ENCODE assay signal across 21 cellular contexts in the genomic region with DNA sequence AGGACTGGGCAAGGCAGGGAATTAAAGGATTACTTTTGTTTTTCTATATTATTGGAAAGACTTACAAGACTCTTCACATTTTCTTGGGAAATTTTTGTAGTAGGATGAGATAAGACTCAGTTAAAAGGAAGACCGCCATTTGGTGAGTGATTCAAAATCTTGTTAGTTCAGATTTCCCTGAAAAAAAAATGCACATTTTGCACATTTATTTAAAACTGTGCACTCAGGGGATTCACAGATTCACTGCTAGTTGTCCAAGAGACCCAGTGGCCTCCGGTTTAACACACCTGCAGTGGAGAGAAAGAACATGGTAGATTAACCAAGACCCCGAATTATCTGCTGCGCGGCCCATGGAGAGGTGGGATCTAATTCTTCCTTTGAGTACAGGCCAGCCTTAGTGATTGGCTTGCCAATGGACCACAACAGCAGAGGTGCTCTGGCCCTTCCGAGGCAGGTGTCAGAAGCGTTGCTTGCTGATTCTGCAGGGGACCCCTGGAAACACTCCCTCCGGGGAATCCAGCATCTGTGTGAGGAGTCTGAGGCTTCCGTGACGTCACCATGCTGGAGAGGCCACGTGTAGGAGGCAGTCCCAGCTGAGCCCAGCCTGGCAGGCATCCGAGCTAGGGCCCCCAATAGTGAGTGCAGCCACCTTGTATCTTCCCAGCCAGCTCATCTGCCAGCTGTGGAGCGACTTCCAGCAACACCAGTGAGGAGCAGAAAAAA.
DNase-seq lines count a peak whose midpoint lies in the region; ATAC-seq, FAIRE-seq and TF ChIP-seq lines count a peak whose summit lies in the region.
"Had no signal": no experiment of that assay in that cellular context is flagged by ENCODE, and none has a peak within 500 bp of the region (broad histone marks: within the 10 kb centered on the region; RNA-seq: fewer than 3 reads in every experiment).

No MANE protein-coding gene starts in this region.

- no peak overlapping the region for H3K4me2 ChIP-seq in A549
- H3K4me2 ChIP-seq in GM23338 = no peak overlapping the region
- H3K4me2 ChIP-seq in HepG2 (ENCODE audit: low read depth, low read length) = no peak overlapping the region

- H2AFZ ChIP-seq in GM23338 (peak overlapping the region; percentile 81), HepG2 (ENCODE audit: low read length) (no peak overlapping the region)

- FAIRE-seq in A549 (lab: Jason Lieb, UNC) (no peak), HepG2 (lab: Jason Lieb, UNC) (no peak)

- TF ChIP-seq POLR2A in A549 (IDR thresholded peaks at IDR 0.05; ENCODE audit: low read length) (no peak), HepG2 (IDR thresholded peaks at IDR 0.05; ENCODE audit: insufficient read depth in 1 of 2, low read depth in 2 of 2, low read length in 2 of 2) (no peak)

- H3K4me3 Mint-ChIP-seq in GM23338 = no peak overlapping the region
- H3K4me3 Mint-ChIP-seq: B cell; CD4-positive, alpha-beta T cell; T-helper 1 cell treated with Interleukin-12 subunit alpha and Interleukin-12 subunit beta and Interleukin-4 antibody, amounts not matched to agents 30 μg/mL and 1 μg/mL, for 36 hours had no signal

- H3K27ac ChIP-seq in A549 (no peak overlapping the region), GM23338 (ENCODE audit: low read depth) (no peak overlapping the region), HepG2 (ENCODE audit: extremely low read length, insufficient read depth, low read length) (no peak overlapping the region)

- TF ChIP-seq CTCF in A549 (IDR thresholded peaks at IDR 0.05) = no peak
- TF ChIP-seq CTCF in GM23338 (conservative IDR thresholded peaks at IDR 0.05; ENCODE audit: low read depth in 2 of 2) = no peak
- no peak for TF ChIP-seq CTCF in HepG2 (CRISPR knock-in tag; IDR thresholded peaks at IDR 0.05)

- 73% methylated on average over 11 of the region's 13 CpGs for WGBS in A549 (ENCODE audit: missing lambda C conversion rate)
- WGBS in HepG2 (ENCODE audit: low lambda C conversion rate) = 42% methylated on average over 12 of the region's 13 CpGs

- peaks cover 5% of the 10 kb centered on the region; the same call in 1 of the 3 replicates for H3K4me1 ChIP-seq in A549
- H3K4me1 ChIP-seq in GM23338 (ENCODE audit: insufficient read depth) = no peaks in the 10 kb centered on the region
- H3K4me1 ChIP-seq in HepG2 (ENCODE audit: insufficient read depth, low read length) = no peaks in the 10 kb centered on the region

- ATAC-seq in A549 (peak in 1 of 2 experiments; percentile 39; a peak in 1 of 6 replicates), GM23338 (peak; percentile 33; the same call in 2 of the 3 replicates), HepG2 (no peak), GM19324 (IDR thresholded peaks at IDR 0.05; ENCODE audit: low FRiP score, unreplicated experiment) (no peak), GM21576 (IDR thresholded peaks at IDR 0.05; ENCODE audit: unreplicated experiment) (no peak)
- ATAC-seq: Right ventricle myocardium inferior had no signal

- H3K36me3 ChIP-seq in GM23338 (ENCODE audit: insufficient read depth) (no peaks in the 10 kb centered on the region), HepG2 (replicated peaks in 1 of 2; ENCODE audit: control insufficient read depth in 1 of 2, insufficient read depth in 2 of 2, low read length in 2 of 2) (no peaks in the 10 kb centered on the region)

- no peak overlapping the region for H3K4me3 ChIP-seq in A549
- H3K4me3 ChIP-seq in GM23338 = no peak overlapping the region
- H3K4me3 ChIP-seq in HepG2 (replicated peaks in 1 of 3; ENCODE audit: insufficient read depth in 1 of 3, low read depth in 2 of 3, low read length in 3 of 3) = no peak overlapping the region

- H3K9me3 Mint-ChIP-seq in GM23338 = no peaks in the 10 kb centered on the region
- H3K9me3 Mint-ChIP-seq: CD4-positive, alpha-beta T cell; T-helper 1 cell treated with Interleukin-12 subunit alpha and Interleukin-12 subunit beta and Interleukin-4 antibody, amounts not matched to agents 30 μg/mL and 1 μg/mL, for 36 hours had no signal

- H3K36me3 Mint-ChIP-seq in GM23338 (ENCODE audit: low read depth) = no peaks in the 10 kb centered on the region

- BruUV-seq in HepG2 (replicated peaks; lab: Mats Ljungman, UMichigan) = no TSS peak

- TF ChIP-seq EP300 in A549 (IDR thresholded peaks at IDR 0.05) (no peak), HepG2 (IDR thresholded peaks at IDR 0.05; ENCODE audit: low read depth in 2 of 2, low read length in 2 of 2) (no peak), HepG2 (CRISPR knock-in tag; IDR thresholded peaks at IDR 0.05; ENCODE audit: borderline replicate concordance) (no peak)

- no peaks in the 10 kb centered on the region for H3K9me2 ChIP-seq in GM23338 (ENCODE audit: insufficient read depth)

- H3K27me3 Mint-ChIP-seq in GM23338 (ENCODE audit: insufficient read depth, low read depth, poor library complexity) = peaks cover 1% of the 10 kb centered on the region
- H3K27me3 Mint-ChIP-seq: B cell had no signal

- no peaks in the 10 kb centered on the region for H3K79me2 ChIP-seq in GM23338 (replicated peaks; ENCODE audit: insufficient read depth)
- H3K79me2 ChIP-seq in HepG2 (ENCODE audit: insufficient read depth, low read length) = no peaks in the 10 kb centered on the region

- POLR2A ChIA-PET in A549 (lab: Yijun Ruan, JAX) (no interaction called here), HepG2 (lab: Yijun Ruan, JAX) (no interaction called here)

- H3K27ac Mint-ChIP-seq in GM23338 = no peak overlapping the region
- H3K27ac Mint-ChIP-seq: B cell; CD4-positive, alpha-beta T cell; T-helper 1 cell treated with Interleukin-12 subunit alpha and Interleukin-12 subunit beta and Interleukin-4 antibody, amounts not matched to agents 30 μg/mL and 1 μg/mL, for 36 hours had no signal

- H4K20me1 ChIP-seq in GM23338 (replicated peaks; ENCODE audit: insufficient read depth) (no peaks in the 10 kb centered on the region), HepG2 (ENCODE audit: insufficient read depth, low read length) (no peaks in the 10 kb centered on the region)

- H3K9me3 ChIP-seq in A549 (no peaks in the 10 kb centered on the region), HepG2 (ENCODE audit: low read length) (no peaks in the 10 kb centered on the region)

- TF ChIP-seq RAD21 in A549 (conservative IDR thresholded peaks at IDR 0.05 in 1 of 2, IDR thresholded peaks at IDR 0.05 in 1 of 2) = no peak
- no peak for TF ChIP-seq RAD21 in HepG2 (CRISPR knock-in tag; IDR thresholded peaks at IDR 0.05)

- CTCF ChIA-PET in A549 (lab: Yijun Ruan, JAX) = no interaction called here
- CTCF ChIA-PET in HepG2 (lab: Yijun Ruan, JAX; ENCODE audit: low intra/inter-chr PET ratio, low total read pairs) = no interaction called here

- intact Hi-C loops in HepG2 (cut with micrococcal nuclease; ENCODE audit: unreplicated experiment) = no loop called here

- no peak overlapping the region for H3K9ac ChIP-seq in HepG2 (ENCODE audit: insufficient read depth, low read depth, low read length)

- H3F3A ChIP-seq in GM23338 (replicated peaks; ENCODE audit: low read depth) = no peaks in the 10 kb centered on the region

- H3K27me3 ChIP-seq in GM23338 (ENCODE audit: insufficient read depth) (no peaks in the 10 kb centered on the region), HepG2 (ENCODE audit: control insufficient read depth in 1 of 2, insufficient read depth in 2 of 2, low read length in 2 of 2) (peaks cover 0 to 18% of the 10 kb centered on the region in 2 experiments; a peak in 3 of 5 replicates)

- in situ Hi-C loops in SK-MEL-5 (cut with HindIII; ENCODE audit: low pct_unique_long_range_greater_than_20kb, low sequenced_read_pairs) = no loop called here
- in situ Hi-C loops in HepG2 (cut with HindIII; ENCODE audit: extremely low pct_ligation_motif_present, low pct_unique_long_range_greater_than_20kb) = loop anchor here (25.0 kb wide), 2 partner anchors 312 to 787 kb away; no protein-coding TSS in a partner anchor

- DNase-seq in A549 (ENCODE audit: low read depth in 1 of 2, low spot score in 1 of 2) (no peak), GM23338 (ENCODE audit: low spot score) (peak; percentile 21), SK-MEL-5 (ENCODE audit: low read depth, low spot score) (peak; percentile 24), HepG2 (ENCODE audit: low spot score) (no peak), SW480 (ENCODE audit: low spot score) (no peak), Ammon's horn (ENCODE audit: low spot score) (no peak)
- DNase-seq: Calu3; CD4-positive, alpha-beta T cell; DMS79; IMR-90; Kasumi-1; MM.1S; NCI-H1092 treated with DMSO at 0.1 percent for 48 hours; NCI-H1694; NCI-H510A; NCI-H774 had no signal

- no peaks in the 10 kb centered on the region for H3K4me1 Mint-ChIP-seq in GM23338
- H3K4me1 Mint-ChIP-seq: B cell had no signal

TF ChIP-seq in A549, 52 proteins besides CTCF, POLR2A, EP300 and RAD21:
- peak; percentile 48 for TF ChIP-seq MAFK (IDR thresholded peaks at IDR 0.05; ENCODE audit: partially characterized antibody)
- no peak for TF ChIP-seq SREBF2 (IDR thresholded peaks at IDR 0.05)

TF ChIP-seq in GM23338, 12 proteins besides CTCF, POLR2A, EP300 and RAD21 (continues in another document):
- no peak for TF ChIP-seq EZH2 (IDR thresholded peaks at IDR 0.05; ENCODE audit: low read depth, unreplicated experiment)

TF ChIP-seq in HepG2, 621 proteins besides CTCF, POLR2A, EP300 and RAD21 (continues in another document):
- TF ChIP-seq DR1 (CRISPR knock-in tag; IDR thresholded peaks at IDR 0.05) (no peak), ZNF280B (CRISPR knock-in tag; IDR thresholded peaks at IDR 0.05; ENCODE audit: borderline replicate concordance) (no peak), MAFK (conservative IDR thresholded peaks at IDR 0.05 in 1 of 2, IDR thresholded peaks at IDR 0.05 in 1 of 2; ENCODE audit: low read length in 2 of 2) (peak; percentile 51; a peak in 2 of 4 replicates), ATF7 (IDR thresholded peaks at IDR 0.05) (peak; percentile 86), ATF7 (CRISPR knock-in tag; IDR thresholded peaks at IDR 0.05) (no peak), MAFF (IDR thresholded peaks at IDR 0.05; ENCODE audit: low read depth, low read length) (0 out of 2 replicates have a peak, but pooled peaks have one; percentile 35), CREB1 (IDR thresholded peaks at IDR 0.05) (peak; percentile 98), CREB1 (CRISPR knock-in tag; IDR thresholded peaks at IDR 0.05) (no peak)

Comparison
In these comparisons a context has a peak if more than half of its experiments do, and no peak if none do; other contexts are left out.
1. DNase-seq: peak in GM23338 (single experiment) and SK-MEL-5 (single experiment); none in A549 (0 of 2), HepG2 (single experiment), SW480 (single experiment) and Ammon's horn (single experiment).
2. Of the 38 proteins assayed by ChIP-seq in both HepG2 and A549: peak only in HepG2: none; only in A549: none; in both: MAFK; in neither: 37.